24 cellular contexts compared by ENCODE assay signal in the genomic region with DNA sequence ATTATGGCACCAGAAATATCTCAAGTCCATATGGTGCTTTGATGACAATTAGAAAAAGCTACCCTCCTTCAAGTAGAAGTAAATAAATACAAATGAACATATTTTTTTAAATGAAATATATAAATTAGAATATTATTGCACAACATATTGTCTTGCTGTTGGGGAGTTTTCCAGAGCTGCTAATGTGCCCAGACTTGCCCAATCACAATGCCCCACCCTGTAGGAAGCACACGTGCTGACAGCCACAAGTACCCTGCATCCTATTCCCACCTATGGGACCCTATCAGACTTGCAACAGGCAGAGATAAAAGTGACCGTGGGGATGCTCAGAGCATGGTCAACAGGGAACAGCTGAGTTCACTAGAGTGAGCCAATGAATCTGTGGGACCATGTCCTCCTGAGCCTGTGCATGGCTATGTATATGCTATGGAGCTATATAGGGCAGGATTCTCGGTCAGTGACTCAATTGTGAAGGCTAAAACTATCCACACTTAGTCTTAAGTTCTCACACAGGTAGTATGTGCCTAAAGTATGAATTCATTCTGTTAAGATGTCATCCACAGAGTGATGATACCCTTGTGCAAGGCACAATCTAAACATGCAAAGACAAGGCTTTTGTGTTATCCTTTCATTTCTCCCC.
"Had no signal": no experiment of that assay in that cellular context is flagged by ENCODE, and none has a peak within 500 bp of the region (broad histone marks: within the 10 kb centered on the region; RNA-seq: fewer than 3 reads in every experiment).

No MANE protein-coding gene starts in this region.

- H3K4me1 Mint-ChIP-seq: stimulated activated memory B cell treated with anti-CD40 and anti-IgM and Interleukin-4, amounts not matched to agents 10 μg/mL and 1 μg/mL and 100 μg/mL, for 72 hours had no signal

- H3K36me3 ChIP-seq: gastroesophageal sphincter, heart left ventricle, left lung, neural progenitor cell, prostate gland, right atrium auricular region, sigmoid colon, thoracic aorta, transverse colon, upper lobe of right lung, uterus had no signal

- DNase-seq: cortex of kidney; effector memory CD8-positive, alpha-beta T cell; foreskin fibroblast; heart left ventricle; left cardiac atrium; left lung; mesendoderm; midbrain; naive thymus-derived CD4-positive, alpha-beta T cell; sigmoid colon; stimulated activated CD4-positive, alpha-beta T cell treated with anti-CD3 and anti-CD28 coated beads, Interleukin-4, amount 100 ng/mL, for 4 hours; stimulated activated naive CD8-positive, alpha-beta T cell treated with anti-CD3 and anti-CD28 coated beads, Interleukin-15, Interleukin-2, amounts not matched to agents 100 U/mL and 50 U/mL, for 24 hours; transverse colon; upper lobe of right lung; uterus had no signal

- H3K4me2 ChIP-seq: hepatocyte, neural progenitor cell had no signal

- H3K9me3 ChIP-seq: gastroesophageal sphincter, heart left ventricle, prostate gland, right atrium auricular region, sigmoid colon, thoracic aorta, transverse colon, upper lobe of right lung, uterus had no signal

- H3K4me3 Mint-ChIP-seq: effector memory CD8-positive, alpha-beta T cell; naive thymus-derived CD4-positive, alpha-beta T cell; nephron; neural progenitor cell; stimulated activated memory B cell treated with anti-CD40 and anti-IgM and Interleukin-4, amounts not matched to agents 10 μg/mL and 1 μg/mL and 100 μg/mL, for 72 hours had no signal

- ATAC-seq: effector memory CD8-positive, alpha-beta T cell; gastroesophageal sphincter; heart left ventricle; left cardiac atrium; left lung; naive thymus-derived CD4-positive, alpha-beta T cell; stimulated activated memory B cell treated with anti-CD40 and anti-IgM and Interleukin-4, amounts not matched to agents 10 μg/mL and 1 μg/mL and 100 μg/mL, for 72 hours; stimulated activated naive CD8-positive, alpha-beta T cell treated with anti-CD3 and anti-CD28 coated beads, Interleukin-15, Interleukin-2, amounts not matched to agents 100 U/mL and 50 U/mL, for 24 hours; upper lobe of right lung had no signal

- H2AFZ ChIP-seq: hepatocyte, neural progenitor cell, parathyroid adenoma had no signal

- H3K27me3 ChIP-seq: gastroesophageal sphincter, heart left ventricle, hepatocyte, left lung, neural progenitor cell, right atrium auricular region, sigmoid colon, transverse colon, upper lobe of right lung, uterus had no signal

- H3K27ac ChIP-seq: gastroesophageal sphincter, heart left ventricle, hepatocyte, left lung, neural progenitor cell, parathyroid adenoma, prostate gland, right atrium auricular region, sigmoid colon, thoracic aorta, transverse colon, upper lobe of right lung, uterus had no signal

- H3K4me1 ChIP-seq: gastroesophageal sphincter, heart left ventricle, left lung, neural progenitor cell, parathyroid adenoma, prostate gland, right atrium auricular region, sigmoid colon, transverse colon, upper lobe of right lung, uterus had no signal

- H3K4me3 ChIP-seq: gastroesophageal sphincter, heart left ventricle, hepatocyte, left lung, neural progenitor cell, prostate gland, right atrium auricular region, sigmoid colon, thoracic aorta, transverse colon, upper lobe of right lung, uterus had no signal

- H3K27me3 Mint-ChIP-seq: effector memory CD8-positive, alpha-beta T cell; naive thymus-derived CD4-positive, alpha-beta T cell; stimulated activated memory B cell treated with anti-CD40 and anti-IgM and Interleukin-4, amounts not matched to agents 10 μg/mL and 1 μg/mL and 100 μg/mL, for 72 hours had no signal

- H3K36me3 Mint-ChIP-seq: stimulated activated memory B cell treated with anti-CD40 and anti-IgM and Interleukin-4, amounts not matched to agents 10 μg/mL and 1 μg/mL and 100 μg/mL, for 72 hours had no signal

- H3K79me2 ChIP-seq: hepatocyte, parathyroid adenoma had no signal

- H3K9ac ChIP-seq: neural progenitor cell, parathyroid adenoma had no signal

- H3K27ac Mint-ChIP-seq: effector memory CD8-positive, alpha-beta T cell; naive thymus-derived CD4-positive, alpha-beta T cell; nephron; neural progenitor cell; stimulated activated memory B cell treated with anti-CD40 and anti-IgM and Interleukin-4, amounts not matched to agents 10 μg/mL and 1 μg/mL and 100 μg/mL, for 72 hours had no signal
